Comparison of ENCODE assay signal across 1 cellular context in the genomic region with DNA sequence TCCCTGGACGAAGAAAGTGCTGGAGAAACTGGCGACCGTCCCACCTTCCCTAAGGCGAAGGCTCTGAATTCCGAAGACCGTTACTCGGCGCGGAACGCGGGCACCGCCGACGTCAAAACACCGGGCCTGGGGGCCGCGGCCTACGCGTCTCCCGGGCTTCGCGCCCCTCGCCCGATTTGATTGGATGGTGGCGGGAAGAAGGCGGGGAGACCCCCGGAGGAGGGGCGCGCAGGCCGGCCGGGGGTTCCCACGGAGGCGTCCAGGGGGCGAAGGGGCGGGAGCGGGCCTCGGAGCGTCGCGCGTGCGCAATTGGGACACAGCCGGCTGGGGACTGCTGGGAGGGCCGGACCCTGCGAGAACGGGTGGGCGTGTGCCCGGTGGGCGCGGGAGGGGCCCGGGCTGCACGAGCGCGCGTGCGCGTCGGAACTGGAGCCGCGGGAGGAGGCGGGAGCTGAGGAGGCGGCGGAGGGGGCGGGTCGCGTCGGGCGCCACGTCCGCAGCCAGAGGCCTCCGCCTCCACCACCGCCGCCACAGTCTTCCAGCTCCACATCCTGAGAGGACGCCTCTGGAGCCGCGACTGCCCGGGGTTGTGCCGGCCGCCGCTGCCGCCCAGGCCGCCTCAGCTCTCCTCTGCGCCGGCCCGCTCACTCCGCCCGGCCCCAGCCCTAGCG.
TF ChIP-seq lines count a peak whose summit lies in the region.

A gene (plus strand): TSS at position 531 of the 671 bp plus-strand sequence. CDS start 11,210 bp downstream, outside the sequence.

TF ChIP-seq in K562, 482 proteins besides CTCF, POLR2A, EP300 and RAD21 (continued from another document and continues in another):
- TF ChIP-seq, protein P1, sequence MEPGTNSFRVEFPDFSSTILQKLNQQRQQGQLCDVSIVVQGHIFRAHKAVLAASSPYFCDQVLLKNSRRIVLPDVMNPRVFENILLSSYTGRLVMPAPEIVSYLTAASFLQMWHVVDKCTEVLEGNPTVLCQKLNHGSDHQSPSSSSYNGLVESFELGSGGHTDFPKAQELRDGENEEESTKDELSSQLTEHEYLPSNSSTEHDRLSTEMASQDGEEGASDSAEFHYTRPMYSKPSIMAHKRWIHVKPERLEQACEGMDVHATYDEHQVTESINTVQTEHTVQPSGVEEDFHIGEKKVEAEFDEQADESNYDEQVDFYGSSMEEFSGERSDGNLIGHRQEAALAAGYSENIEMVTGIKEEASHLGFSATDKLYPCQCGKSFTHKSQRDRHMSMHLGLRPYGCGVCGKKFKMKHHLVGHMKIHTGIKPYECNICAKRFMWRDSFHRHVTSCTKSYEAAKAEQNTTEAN (CRISPR knock-in tag; IDR thresholded peaks at IDR 0.05), result peak; percentile 38; the same call in 1 of the 2 replicates
- no peak for TF ChIP-seq MCM2 (IDR thresholded peaks at IDR 0.05; ENCODE audit: low read depth)
- TF ChIP-seq TEAD2 (tag; IDR thresholded peaks at IDR 0.05), result no peak; the same call in 1 of the 2 replicates
- TF ChIP-seq, protein P2, sequence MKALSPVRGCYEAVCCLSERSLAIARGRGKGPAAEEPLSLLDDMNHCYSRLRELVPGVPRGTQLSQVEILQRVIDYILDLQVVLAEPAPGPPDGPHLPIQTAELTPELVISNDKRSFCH (CRISPR knock-in tag; IDR thresholded peaks at IDR 0.05), result no peak
- TF ChIP-seq, protein P2 (tag; IDR thresholded peaks at IDR 0.05), result no peak
- TF ChIP-seq, protein P3, sequence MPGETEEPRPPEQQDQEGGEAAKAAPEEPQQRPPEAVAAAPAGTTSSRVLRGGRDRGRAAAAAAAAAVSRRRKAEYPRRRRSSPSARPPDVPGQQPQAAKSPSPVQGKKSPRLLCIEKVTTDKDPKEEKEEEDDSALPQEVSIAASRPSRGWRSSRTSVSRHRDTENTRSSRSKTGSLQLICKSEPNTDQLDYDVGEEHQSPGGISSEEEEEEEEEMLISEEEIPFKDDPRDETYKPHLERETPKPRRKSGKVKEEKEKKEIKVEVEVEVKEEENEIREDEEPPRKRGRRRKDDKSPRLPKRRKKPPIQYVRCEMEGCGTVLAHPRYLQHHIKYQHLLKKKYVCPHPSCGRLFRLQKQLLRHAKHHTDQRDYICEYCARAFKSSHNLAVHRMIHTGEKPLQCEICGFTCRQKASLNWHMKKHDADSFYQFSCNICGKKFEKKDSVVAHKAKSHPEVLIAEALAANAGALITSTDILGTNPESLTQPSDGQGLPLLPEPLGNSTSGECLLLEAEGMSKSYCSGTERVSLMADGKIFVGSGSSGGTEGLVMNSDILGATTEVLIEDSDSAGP (CRISPR knock-in tag; IDR thresholded peaks at IDR 0.05), result no peak
- TF ChIP-seq, protein P4, sequence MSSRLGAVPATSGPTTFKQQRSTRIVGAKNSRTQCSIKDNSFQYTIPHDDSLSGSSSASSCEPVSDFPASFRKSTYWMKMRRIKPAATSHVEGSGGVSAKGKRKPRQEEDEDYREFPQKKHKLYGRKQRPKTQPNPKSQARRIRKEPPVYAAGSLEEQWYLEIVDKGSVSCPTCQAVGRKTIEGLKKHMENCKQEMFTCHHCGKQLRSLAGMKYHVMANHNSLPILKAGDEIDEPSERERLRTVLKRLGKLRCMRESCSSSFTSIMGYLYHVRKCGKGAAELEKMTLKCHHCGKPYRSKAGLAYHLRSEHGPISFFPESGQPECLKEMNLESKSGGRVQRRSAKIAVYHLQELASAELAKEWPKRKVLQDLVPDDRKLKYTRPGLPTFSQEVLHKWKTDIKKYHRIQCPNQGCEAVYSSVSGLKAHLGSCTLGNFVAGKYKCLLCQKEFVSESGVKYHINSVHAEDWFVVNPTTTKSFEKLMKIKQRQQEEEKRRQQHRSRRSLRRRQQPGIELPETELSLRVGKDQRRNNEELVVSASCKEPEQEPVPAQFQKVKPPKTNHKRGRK (tag; IDR thresholded peaks at IDR 0.05), result no peak
- no peak for TF ChIP-seq TSC22D4 (tag; IDR thresholded peaks at IDR 0.05)
- peak; percentile 71; the same call in 1 of the 2 replicates for TF ChIP-seq ILF3 (IDR thresholded peaks at IDR 0.05; ENCODE audit: borderline replicate concordance)
- TF ChIP-seq, protein P5, sequence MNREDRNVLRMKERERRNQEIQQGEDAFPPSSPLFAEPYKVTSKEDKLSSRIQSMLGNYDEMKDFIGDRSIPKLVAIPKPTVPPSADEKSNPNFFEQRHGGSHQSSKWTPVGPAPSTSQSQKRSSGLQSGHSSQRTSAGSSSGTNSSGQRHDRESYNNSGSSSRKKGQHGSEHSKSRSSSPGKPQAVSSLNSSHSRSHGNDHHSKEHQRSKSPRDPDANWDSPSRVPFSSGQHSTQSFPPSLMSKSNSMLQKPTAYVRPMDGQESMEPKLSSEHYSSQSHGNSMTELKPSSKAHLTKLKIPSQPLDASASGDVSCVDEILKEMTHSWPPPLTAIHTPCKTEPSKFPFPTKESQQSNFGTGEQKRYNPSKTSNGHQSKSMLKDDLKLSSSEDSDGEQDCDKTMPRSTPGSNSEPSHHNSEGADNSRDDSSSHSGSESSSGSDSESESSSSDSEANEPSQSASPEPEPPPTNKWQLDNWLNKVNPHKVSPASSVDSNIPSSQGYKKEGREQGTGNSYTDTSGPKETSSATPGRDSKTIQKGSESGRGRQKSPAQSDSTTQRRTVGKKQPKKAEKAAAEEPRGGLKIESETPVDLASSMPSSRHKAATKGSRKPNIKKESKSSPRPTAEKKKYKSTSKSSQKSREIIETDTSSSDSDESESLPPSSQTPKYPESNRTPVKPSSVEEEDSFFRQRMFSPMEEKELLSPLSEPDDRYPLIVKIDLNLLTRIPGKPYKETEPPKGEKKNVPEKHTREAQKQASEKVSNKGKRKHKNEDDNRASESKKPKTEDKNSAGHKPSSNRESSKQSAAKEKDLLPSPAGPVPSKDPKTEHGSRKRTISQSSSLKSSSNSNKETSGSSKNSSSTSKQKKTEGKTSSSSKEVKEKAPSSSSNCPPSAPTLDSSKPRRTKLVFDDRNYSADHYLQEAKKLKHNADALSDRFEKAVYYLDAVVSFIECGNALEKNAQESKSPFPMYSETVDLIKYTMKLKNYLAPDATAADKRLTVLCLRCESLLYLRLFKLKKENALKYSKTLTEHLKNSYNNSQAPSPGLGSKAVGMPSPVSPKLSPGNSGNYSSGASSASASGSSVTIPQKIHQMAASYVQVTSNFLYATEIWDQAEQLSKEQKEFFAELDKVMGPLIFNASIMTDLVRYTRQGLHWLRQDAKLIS (CRISPR knock-in tag; IDR thresholded peaks at IDR 0.05), result peak; percentile 61; the same call in 1 of the 2 replicates
- TF ChIP-seq ZNF764 (CRISPR knock-in tag; IDR thresholded peaks at IDR 0.05; ENCODE audit: low read depth), result no peak
- no peak for TF ChIP-seq ZZZ3 (IDR thresholded peaks at IDR 0.05)
- no peak for TF ChIP-seq NR2C2 (CRISPR knock-in tag; IDR thresholded peaks at IDR 0.05)
- no peak for TF ChIP-seq NR2C2 (tag; IDR thresholded peaks at IDR 0.05)
- no peak for TF ChIP-seq ESRRB (CRISPR knock-in tag; IDR thresholded peaks at IDR 0.05; ENCODE audit: borderline replicate concordance)
- TF ChIP-seq ZNF77 (CRISPR knock-in tag; IDR thresholded peaks at IDR 0.05), result no peak
- no peak for TF ChIP-seq ETV1 (tag; conservative IDR thresholded peaks at IDR 0.05; ENCODE audit: low read depth)
- no peak for TF ChIP-seq PRMT5 (CRISPR knock-in tag; IDR thresholded peaks at IDR 0.05)
- TF ChIP-seq ZNF696 (CRISPR knock-in tag; conservative IDR thresholded peaks at IDR 0.05), result no peak
- TF ChIP-seq RBM22 (IDR thresholded peaks at IDR 0.05; ENCODE audit: low read depth, low read length, poor library complexity, severe bottlenecking), result no peak
- no peak for TF ChIP-seq GABPB2 (CRISPR knock-in tag; conservative IDR thresholded peaks at IDR 0.05)
- TF ChIP-seq, protein P6, sequence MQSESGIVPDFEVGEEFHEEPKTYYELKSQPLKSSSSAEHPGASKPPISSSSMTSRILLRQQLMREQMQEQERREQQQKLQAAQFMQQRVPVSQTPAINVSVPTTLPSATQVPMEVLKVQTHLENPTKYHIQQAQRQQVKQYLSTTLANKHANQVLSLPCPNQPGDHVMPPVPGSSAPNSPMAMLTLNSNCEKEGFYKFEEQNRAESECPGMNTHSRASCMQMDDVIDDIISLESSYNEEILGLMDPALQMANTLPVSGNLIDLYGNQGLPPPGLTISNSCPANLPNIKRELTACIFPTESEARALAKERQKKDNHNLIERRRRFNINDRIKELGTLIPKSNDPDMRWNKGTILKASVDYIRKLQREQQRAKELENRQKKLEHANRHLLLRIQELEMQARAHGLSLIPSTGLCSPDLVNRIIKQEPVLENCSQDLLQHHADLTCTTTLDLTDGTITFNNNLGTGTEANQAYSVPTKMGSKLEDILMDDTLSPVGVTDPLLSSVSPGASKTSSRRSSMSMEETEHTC (IDR thresholded peaks at IDR 0.05), result no peak
- no peak for TF ChIP-seq JUN (IDR thresholded peaks at IDR 0.05; ENCODE audit: borderline replicate concordance, low read depth, low read length)
- peak; percentile 56; the same call in 1 of the 2 replicates for TF ChIP-seq JUN (CRISPR knock-in tag; IDR thresholded peaks at IDR 0.05; ENCODE audit: borderline replicate concordance)
- TF ChIP-seq ZBTB17 (CRISPR knock-in tag; IDR thresholded peaks at IDR 0.05), result no peak
- no peak for TF ChIP-seq DACH1 (IDR thresholded peaks at IDR 0.05; ENCODE audit: partially characterized antibody)
- TF ChIP-seq TAF15 (IDR thresholded peaks at IDR 0.05; ENCODE audit: low read depth, low read length), result no peak
- TF ChIP-seq, protein P7, sequence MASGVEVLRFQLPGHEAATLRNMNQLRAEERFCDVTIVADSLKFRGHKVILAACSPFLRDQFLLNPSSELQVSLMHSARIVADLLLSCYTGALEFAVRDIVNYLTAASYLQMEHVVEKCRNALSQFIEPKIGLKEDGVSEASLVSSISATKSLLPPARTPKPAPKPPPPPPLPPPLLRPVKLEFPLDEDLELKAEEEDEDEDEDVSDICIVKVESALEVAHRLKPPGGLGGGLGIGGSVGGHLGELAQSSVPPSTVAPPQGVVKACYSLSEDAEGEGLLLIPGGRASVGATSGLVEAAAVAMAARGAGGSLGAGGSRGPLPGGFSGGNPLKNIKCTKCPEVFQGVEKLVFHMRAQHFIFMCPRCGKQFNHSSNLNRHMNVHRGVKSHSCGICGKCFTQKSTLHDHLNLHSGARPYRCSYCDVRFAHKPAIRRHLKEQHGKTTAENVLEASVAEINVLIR (CRISPR knock-in tag; IDR thresholded peaks at IDR 0.05), result 0 out of 2 replicates have a peak, but pooled peaks have one; percentile 31
- TF ChIP-seq RB1 (IDR thresholded peaks at IDR 0.05; ENCODE audit: low read depth), result peak; percentile 53; the same call in 1 of the 2 replicates
- peak; percentile 38 for TF ChIP-seq POLR2B (IDR thresholded peaks at IDR 0.05; ENCODE audit: low read depth, partially characterized antibody)
- TF ChIP-seq, protein P8, sequence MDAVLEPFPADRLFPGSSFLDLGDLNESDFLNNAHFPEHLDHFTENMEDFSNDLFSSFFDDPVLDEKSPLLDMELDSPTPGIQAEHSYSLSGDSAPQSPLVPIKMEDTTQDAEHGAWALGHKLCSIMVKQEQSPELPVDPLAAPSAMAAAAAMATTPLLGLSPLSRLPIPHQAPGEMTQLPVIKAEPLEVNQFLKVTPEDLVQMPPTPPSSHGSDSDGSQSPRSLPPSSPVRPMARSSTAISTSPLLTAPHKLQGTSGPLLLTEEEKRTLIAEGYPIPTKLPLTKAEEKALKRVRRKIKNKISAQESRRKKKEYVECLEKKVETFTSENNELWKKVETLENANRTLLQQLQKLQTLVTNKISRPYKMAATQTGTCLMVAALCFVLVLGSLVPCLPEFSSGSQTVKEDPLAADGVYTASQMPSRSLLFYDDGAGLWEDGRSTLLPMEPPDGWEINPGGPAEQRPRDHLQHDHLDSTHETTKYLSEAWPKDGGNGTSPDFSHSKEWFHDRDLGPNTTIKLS (IDR thresholded peaks at IDR 0.05; ENCODE audit: borderline replicate concordance, low read depth), result peak; percentile 100
- TF ChIP-seq RBFOX2 (IDR thresholded peaks at IDR 0.05; ENCODE audit: low read depth, low read length), result peak; percentile 97
- TF ChIP-seq, protein P9, sequence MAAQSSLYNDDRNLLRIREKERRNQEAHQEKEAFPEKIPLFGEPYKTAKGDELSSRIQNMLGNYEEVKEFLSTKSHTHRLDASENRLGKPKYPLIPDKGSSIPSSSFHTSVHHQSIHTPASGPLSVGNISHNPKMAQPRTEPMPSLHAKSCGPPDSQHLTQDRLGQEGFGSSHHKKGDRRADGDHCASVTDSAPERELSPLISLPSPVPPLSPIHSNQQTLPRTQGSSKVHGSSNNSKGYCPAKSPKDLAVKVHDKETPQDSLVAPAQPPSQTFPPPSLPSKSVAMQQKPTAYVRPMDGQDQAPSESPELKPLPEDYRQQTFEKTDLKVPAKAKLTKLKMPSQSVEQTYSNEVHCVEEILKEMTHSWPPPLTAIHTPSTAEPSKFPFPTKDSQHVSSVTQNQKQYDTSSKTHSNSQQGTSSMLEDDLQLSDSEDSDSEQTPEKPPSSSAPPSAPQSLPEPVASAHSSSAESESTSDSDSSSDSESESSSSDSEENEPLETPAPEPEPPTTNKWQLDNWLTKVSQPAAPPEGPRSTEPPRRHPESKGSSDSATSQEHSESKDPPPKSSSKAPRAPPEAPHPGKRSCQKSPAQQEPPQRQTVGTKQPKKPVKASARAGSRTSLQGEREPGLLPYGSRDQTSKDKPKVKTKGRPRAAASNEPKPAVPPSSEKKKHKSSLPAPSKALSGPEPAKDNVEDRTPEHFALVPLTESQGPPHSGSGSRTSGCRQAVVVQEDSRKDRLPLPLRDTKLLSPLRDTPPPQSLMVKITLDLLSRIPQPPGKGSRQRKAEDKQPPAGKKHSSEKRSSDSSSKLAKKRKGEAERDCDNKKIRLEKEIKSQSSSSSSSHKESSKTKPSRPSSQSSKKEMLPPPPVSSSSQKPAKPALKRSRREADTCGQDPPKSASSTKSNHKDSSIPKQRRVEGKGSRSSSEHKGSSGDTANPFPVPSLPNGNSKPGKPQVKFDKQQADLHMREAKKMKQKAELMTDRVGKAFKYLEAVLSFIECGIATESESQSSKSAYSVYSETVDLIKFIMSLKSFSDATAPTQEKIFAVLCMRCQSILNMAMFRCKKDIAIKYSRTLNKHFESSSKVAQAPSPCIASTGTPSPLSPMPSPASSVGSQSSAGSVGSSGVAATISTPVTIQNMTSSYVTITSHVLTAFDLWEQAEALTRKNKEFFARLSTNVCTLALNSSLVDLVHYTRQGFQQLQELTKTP (IDR thresholded peaks at IDR 0.05; ENCODE audit: low read depth in 1 of 2, partially characterized antibody in 2 of 2), result peak in 1 of 2 experiments; percentile 10
